ENCODE assay signal across 8 cellular contexts in the genomic region with DNA sequence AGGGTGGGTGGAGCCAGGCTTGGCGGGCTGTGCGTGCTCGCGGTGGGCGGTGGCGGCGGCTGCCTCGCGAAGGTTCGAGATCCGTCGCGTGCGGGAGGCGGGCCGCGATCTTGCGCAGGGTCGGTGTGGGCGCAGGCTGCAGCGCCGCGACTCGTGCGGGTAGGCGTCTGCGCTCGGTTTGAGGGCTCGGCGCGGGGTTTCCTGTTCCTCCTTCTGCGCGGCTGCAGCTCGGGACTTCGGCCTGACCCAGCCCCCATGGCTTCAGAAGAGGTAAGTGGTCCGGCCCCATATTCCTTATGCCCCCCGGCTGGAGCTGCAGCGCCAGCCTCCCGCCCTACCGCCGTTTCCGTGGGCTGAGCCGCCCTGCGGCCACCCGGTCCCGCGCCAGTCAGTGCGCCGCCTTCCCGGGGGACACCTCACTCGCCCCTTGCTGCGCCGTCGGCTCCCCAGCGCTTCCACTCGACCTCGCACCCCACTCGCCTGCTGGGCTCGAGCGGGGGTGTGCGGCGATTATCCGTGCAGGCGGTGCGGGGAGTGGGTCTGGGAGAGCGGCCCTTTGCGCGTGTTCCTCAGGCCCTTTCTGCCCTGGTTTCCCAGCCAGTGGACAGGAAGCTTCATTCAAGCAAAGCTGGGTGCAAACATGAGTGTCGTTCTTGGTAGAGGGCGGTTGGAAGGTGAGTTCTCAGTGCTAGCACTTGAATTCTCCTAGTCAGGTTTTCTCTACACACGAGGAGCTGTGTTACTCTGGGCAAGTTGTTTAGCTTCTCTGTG. TPM values are rescaled to one million over a fixed set of nuclear protein-coding genes. Genes with fewer than 3 reads are reported as not detected.
DNase-seq lines count a peak whose midpoint lies in the region; ATAC-seq, FAIRE-seq and TF ChIP-seq lines count a peak whose summit lies in the region.

A gene with protein sequence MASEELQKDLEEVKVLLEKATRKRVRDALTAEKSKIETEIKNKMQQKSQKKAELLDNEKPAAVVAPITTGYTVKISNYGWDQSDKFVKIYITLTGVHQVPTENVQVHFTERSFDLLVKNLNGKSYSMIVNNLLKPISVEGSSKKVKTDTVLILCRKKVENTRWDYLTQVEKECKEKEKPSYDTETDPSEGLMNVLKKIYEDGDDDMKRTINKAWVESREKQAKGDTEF (plus strand): TSS at position 22 of the 771 bp plus-strand sequence. CDS start 234 bp downstream, at position 256.

- POLR2A ChIA-PET in A549 (lab: Yijun Ruan, JAX): interaction anchor here (0.6 to 4.5 kb wide), 19 partner anchors 11 to 1132 kb away, joined by 3 to 75 read pairs (median 5); a partner anchor contains a TSS
- POLR2A ChIA-PET in PC-9 (lab: Charles Lee; ENCODE audit: unreplicated experiment): interaction anchor here (0.7 to 2.3 kb wide), 4 partner anchors 20 to 200 kb away, joined by 4 to 16 read pairs (median 6); a partner anchor contains a TSS

- no peaks in the 10 kb centered on the region for H3K9me2 ChIP-seq in PC-9 (ENCODE audit: insufficient read depth)

- no peaks in the 10 kb centered on the region for H3K27me3 ChIP-seq in PC-9 (ENCODE audit: insufficient read depth, low read depth)

- peak within 1 kb of the TSS; percentile 89 for H3K4me2 ChIP-seq in A549
- peak within 1 kb of the TSS; percentile 97 for H3K4me2 ChIP-seq in PC-9

- ATAC-seq in A549: peak; percentile 80 to 87
- peak; percentile 4 for ATAC-seq in GM18498 (IDR thresholded peaks at IDR 0.05; ENCODE audit: unreplicated experiment)
- ATAC-seq in HG03108 (IDR thresholded peaks at IDR 0.05; ENCODE audit: unreplicated experiment): peak; percentile 7

- H3K9me3 ChIP-seq in A549 (no peaks in the 10 kb centered on the region), PC-9 (ENCODE audit: insufficient read depth, low read depth) (no peaks in the 10 kb centered on the region)

- peak within 1 kb of the TSS; percentile 93 for H2AFZ ChIP-seq in PC-9

- H3F3A ChIP-seq in PC-9 (ENCODE audit: insufficient read depth, low read depth): peaks cover 12% of the 10 kb centered on the region

- DNase-seq in A549 (ENCODE audit: low read depth in 1 of 2, low spot score in 1 of 2) (peak; percentile 21 to 25), PC-9 (no peak), hippocampal formation (lab: John Stamatoyannopoulos, UW) (peak; percentile 45 to 70), renal cortical epithelial cell (ENCODE audit: low read depth) (peak; percentile 50), NCI-H2196 treated with DMSO at 0.1 percent for 48 hours (lab: John Stamatoyannopoulos, UW; ENCODE audit: unreplicated experiment) (no peak)

- H3K79me2 ChIP-seq in PC-9 (ENCODE audit: low read depth): peaks cover 59% of the 10 kb centered on the region

- H3K27ac ChIP-seq in A549 (peak within 1 kb of the TSS; percentile 95 to 98), PC-9 (peak within 1 kb of the TSS; percentile 97), angular gyrus (ENCODE audit: low read depth, low read length) (peak within 1 kb of the TSS; percentile 100)

- TF ChIP-seq POLR2A in A549 (IDR thresholded peaks at IDR 0.05; ENCODE audit: low read length): peak; percentile 95

- H3K4me1 ChIP-seq in A549 (peaks cover 37% of the 10 kb centered on the region), PC-9 (replicated peaks; ENCODE audit: insufficient read depth) (peaks cover 41% of the 10 kb centered on the region)

- CTCF ChIA-PET in A549 (lab: Yijun Ruan, JAX) (interaction anchor here (0.6 to 2.4 kb wide), 8 partner anchors 11 to 230 kb away, joined by 3 to 11 read pairs (median 4); no protein-coding TSS in a partner anchor), PC-9 (lab: Charles Lee) (interaction anchor here (0.8 kb wide), 1 partner anchor 125 kb away, joined by 6 read pairs; no protein-coding TSS in a partner anchor)

- no peak for TF ChIP-seq CTCF in A549 (IDR thresholded peaks at IDR 0.05)
- no peak for TF ChIP-seq CTCF in PC-9 (conservative IDR thresholded peaks at IDR 0.05)

- intact Hi-C loops in PC-9 (cut with micrococcal nuclease; ENCODE audit: unreplicated experiment): loop anchor here (1.0 to 5.0 kb wide), 5 partner anchors 35 to 1132 kb away; a partner anchor contains a TSS

- FAIRE-seq in A549 (lab: Jason Lieb, UNC): no peak

- 0 out of 2 replicates have a peak, but pooled peaks cover 7% of the 10 kb centered on the region for H3K36me3 ChIP-seq in PC-9 (ENCODE audit: low read depth)

- no peak for TF ChIP-seq RAD21 in A549 (conservative IDR thresholded peaks at IDR 0.05 in 1 of 2, IDR thresholded peaks at IDR 0.05 in 1 of 2)

- WGBS in A549 (ENCODE audit: missing lambda C conversion rate): 1% methylated on average over 41 of the region's 71 CpGs

- TF ChIP-seq EP300 in A549 (IDR thresholded peaks at IDR 0.05): no peak

- no peaks in the 10 kb centered on the region; the same call in 1 of the 2 replicates for H4K20me1 ChIP-seq in PC-9 (ENCODE audit: insufficient read depth)

- BruUV-seq in PC-9 (replicated peaks; lab: Mats Ljungman, UMichigan): TSS peak; percentile 28

- peak within 1 kb of the TSS; percentile 90 for H3K4me3 ChIP-seq in A549
- H3K4me3 ChIP-seq in PC-9: peak within 1 kb of the TSS; percentile 94

TF ChIP-seq in A549, 52 proteins besides CTCF, POLR2A, EP300 and RAD21:
- TF ChIP-seq, protein P1, sequence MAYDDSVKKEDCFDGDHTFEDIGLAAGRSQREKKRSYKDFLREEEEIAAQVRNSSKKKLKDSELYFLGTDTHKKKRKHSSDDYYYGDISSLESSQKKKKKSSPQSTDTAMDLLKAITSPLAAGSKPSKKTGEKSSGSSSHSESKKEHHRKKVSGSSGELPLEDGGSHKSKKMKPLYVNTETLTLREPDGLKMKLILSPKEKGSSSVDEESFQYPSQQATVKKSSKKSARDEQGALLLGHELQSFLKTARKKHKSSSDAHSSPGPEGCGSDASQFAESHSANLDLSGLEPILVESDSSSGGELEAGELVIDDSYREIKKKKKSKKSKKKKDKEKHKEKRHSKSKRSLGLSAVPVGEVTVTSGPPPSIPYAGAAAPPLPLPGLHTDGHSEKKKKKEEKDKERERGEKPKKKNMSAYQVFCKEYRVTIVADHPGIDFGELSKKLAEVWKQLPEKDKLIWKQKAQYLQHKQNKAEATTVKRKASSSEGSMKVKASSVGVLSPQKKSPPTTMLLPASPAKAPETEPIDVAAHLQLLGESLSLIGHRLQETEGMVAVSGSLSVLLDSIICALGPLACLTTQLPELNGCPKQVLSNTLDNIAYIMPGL (CRISPR knock-in tag; IDR thresholded peaks at IDR 0.05; ENCODE audit: borderline replicate concordance): no peak
- TF ChIP-seq RARB (CRISPR knock-in tag; IDR thresholded peaks at IDR 0.05) (no peak), EHMT2 (IDR thresholded peaks at IDR 0.05; ENCODE audit: low read depth) (no peak), BHLHE40 (IDR thresholded peaks at IDR 0.05; ENCODE audit: low read depth, low read length) (peak; percentile 75), PHF8 (IDR thresholded peaks at IDR 0.05; ENCODE audit: borderline replicate concordance, low read depth) (peak; percentile 58)
- TF ChIP-seq, protein P2, sequence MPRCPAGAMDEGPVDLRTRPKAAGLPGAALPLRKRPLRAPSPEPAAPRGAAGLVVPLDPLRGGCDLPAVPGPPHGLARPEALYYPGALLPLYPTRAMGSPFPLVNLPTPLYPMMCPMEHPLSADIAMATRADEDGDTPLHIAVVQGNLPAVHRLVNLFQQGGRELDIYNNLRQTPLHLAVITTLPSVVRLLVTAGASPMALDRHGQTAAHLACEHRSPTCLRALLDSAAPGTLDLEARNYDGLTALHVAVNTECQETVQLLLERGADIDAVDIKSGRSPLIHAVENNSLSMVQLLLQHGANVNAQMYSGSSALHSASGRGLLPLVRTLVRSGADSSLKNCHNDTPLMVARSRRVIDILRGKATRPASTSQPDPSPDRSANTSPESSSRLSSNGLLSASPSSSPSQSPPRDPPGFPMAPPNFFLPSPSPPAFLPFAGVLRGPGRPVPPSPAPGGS (IDR thresholded peaks at IDR 0.05): peak; percentile 49; the same call in 2 of the 3 replicates
- TF ChIP-seq, protein P3, sequence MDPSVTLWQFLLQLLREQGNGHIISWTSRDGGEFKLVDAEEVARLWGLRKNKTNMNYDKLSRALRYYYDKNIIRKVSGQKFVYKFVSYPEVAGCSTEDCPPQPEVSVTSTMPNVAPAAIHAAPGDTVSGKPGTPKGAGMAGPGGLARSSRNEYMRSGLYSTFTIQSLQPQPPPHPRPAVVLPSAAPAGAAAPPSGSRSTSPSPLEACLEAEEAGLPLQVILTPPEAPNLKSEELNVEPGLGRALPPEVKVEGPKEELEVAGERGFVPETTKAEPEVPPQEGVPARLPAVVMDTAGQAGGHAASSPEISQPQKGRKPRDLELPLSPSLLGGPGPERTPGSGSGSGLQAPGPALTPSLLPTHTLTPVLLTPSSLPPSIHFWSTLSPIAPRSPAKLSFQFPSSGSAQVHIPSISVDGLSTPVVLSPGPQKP (IDR thresholded peaks at IDR 0.05; ENCODE audit: low read depth, low read length): no peak
- TF ChIP-seq, protein P4, sequence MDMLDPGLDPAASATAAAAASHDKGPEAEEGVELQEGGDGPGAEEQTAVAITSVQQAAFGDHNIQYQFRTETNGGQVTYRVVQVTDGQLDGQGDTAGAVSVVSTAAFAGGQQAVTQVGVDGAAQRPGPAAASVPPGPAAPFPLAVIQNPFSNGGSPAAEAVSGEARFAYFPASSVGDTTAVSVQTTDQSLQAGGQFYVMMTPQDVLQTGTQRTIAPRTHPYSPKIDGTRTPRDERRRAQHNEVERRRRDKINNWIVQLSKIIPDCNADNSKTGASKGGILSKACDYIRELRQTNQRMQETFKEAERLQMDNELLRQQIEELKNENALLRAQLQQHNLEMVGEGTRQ (IDR thresholded peaks at IDR 0.05): no peak
- TF ChIP-seq, protein P5, sequence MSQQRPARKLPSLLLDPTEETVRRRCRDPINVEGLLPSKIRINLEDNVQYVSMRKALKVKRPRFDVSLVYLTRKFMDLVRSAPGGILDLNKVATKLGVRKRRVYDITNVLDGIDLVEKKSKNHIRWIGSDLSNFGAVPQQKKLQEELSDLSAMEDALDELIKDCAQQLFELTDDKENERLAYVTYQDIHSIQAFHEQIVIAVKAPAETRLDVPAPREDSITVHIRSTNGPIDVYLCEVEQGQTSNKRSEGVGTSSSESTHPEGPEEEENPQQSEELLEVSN (IDR thresholded peaks at IDR 0.05; ENCODE audit: borderline replicate concordance, low read depth): peak; percentile 95
- TF ChIP-seq, protein P6, sequence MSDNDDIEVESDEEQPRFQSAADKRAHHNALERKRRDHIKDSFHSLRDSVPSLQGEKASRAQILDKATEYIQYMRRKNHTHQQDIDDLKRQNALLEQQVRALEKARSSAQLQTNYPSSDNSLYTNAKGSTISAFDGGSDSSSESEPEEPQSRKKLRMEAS (IDR thresholded peaks at IDR 0.05): peak; percentile 97

RNA-seq across cellular contexts. Expression of the gene that starts here (rescaled TPM):
- 95.8 and 151 TPM in 2 replicates for polyA plus RNA-seq in A549 (2011; rRNA removed)
- polyA plus RNA-seq in A549 (2012; cell fraction: cytosol; rRNA removed): 77.3 and 102 TPM in 2 replicates
- polyA plus RNA-seq in A549 (2012; cell fraction: nucleus; rRNA removed): 37.0 and 63.1 TPM in 2 replicates
- polyA plus RNA-seq in A549 (2017; fragmentation: RNase III; extraction: RNeasy Plus Mini Kit Qiagen cat#74134 plus additional on column Dnase treatment): 249 to 297 TPM (median 253 TPM) in 3 replicates
- polyA minus RNA-seq in A549 (2011; rRNA and poly(A)+ RNA removed): 7.4 and 9.1 TPM in 2 replicates
- 154 and 156 TPM in 2 replicates for total RNA-seq in PC-9 (2021)
- 118 and 251 TPM in 2 replicates for total RNA-seq in renal cortical epithelial cell

Comparison
In these comparisons a context has a peak if more than half of its experiments do, and no peak if none do; other contexts are left out.
1. ATAC-seq: peak in every context shown above with its lines; median percentile 84 in A549; 7 in HG03108; 4 in GM18498.
2. DNase-seq: peak in A549 (2 of 2), hippocampal formation (2 of 2) and renal cortical epithelial cell (single experiment); none in PC-9 (0 of 2) and NCI-H2196 treated with DMSO at 0.1 percent for 48 hours (single experiment).
3. Peak in every context shown above with its lines, with median percentiles within 50 percentile points of each other: H3K27ac ChIP-seq.